In genomic region chr12:112125250-112125999, GRCh38 we compare ENCODE assay signal across 1 cellular context.
A peak's percentile ranks its signal among the peaks of the same experiment; 100 is the strongest.
TF ChIP-seq lines count a peak whose summit lies in the region.

TSS of gene TRAFD1 (plus strand) at chr12:112125560. CDS start at chr12:112130523, 4,963 bp downstream.

TF ChIP-seq in HepG2, 621 proteins besides CTCF, POLR2A, EP300 and RAD21 (continued from another document and continues in another):
- TF ChIP-seq ZNF503 (CRISPR knock-in tag; IDR thresholded peaks at IDR 0.05): 0 out of 2 replicates have a peak, but pooled peaks have one; percentile 62
- peak; percentile 16; the same call in 1 of the 2 replicates for TF ChIP-seq MXD1 (CRISPR knock-in tag; IDR thresholded peaks at IDR 0.05)
- peak; percentile 94 for TF ChIP-seq POLR2AphosphoS5 (IDR thresholded peaks at IDR 0.05; ENCODE audit: low read depth, low read length)
- TF ChIP-seq ZNF12 (CRISPR knock-in tag; IDR thresholded peaks at IDR 0.05): 0 out of 2 replicates have a peak, but pooled peaks have one; percentile 15
- no peak for TF ChIP-seq CENPT (CRISPR knock-in tag; IDR thresholded peaks at IDR 0.05; ENCODE audit: low read depth)
- peak; percentile 77 for TF ChIP-seq SPEN (CRISPR knock-in tag; IDR thresholded peaks at IDR 0.05; ENCODE audit: low read depth)
- TF ChIP-seq CCAR2 (optimal IDR thresholded peaks at IDR 0.05; ENCODE audit: low read depth, low read length): no peak
- no peak for TF ChIP-seq TBP (CRISPR knock-in tag; IDR thresholded peaks at IDR 0.05)
- no peak for TF ChIP-seq MTF1 (CRISPR knock-in tag; IDR thresholded peaks at IDR 0.05)
- TF ChIP-seq FOXP4 (CRISPR knock-in tag; IDR thresholded peaks at IDR 0.05): no peak; the same call in 1 of the 2 replicates
- no peak for TF ChIP-seq GRHL1 (CRISPR knock-in tag; conservative IDR thresholded peaks at IDR 0.05)
- no peak for TF ChIP-seq ATF3 (CRISPR knock-in tag; IDR thresholded peaks at IDR 0.05)
- no peak; the same call in 1 of the 2 replicates for TF ChIP-seq ZNF777 (CRISPR knock-in tag; IDR thresholded peaks at IDR 0.05)
- peak; percentile 63; the same call in 1 of the 2 replicates for TF ChIP-seq PITX1 (CRISPR knock-in tag; IDR thresholded peaks at IDR 0.05)
- TF ChIP-seq ZNF30 (CRISPR knock-in tag; IDR thresholded peaks at IDR 0.05): 0 out of 2 replicates have a peak, but pooled peaks have one; percentile 50
- peak; percentile 86; the same call in 1 of the 2 replicates for TF ChIP-seq KDM5B (CRISPR knock-in tag; IDR thresholded peaks at IDR 0.05; ENCODE audit: borderline replicate concordance)
- TF ChIP-seq NFRKB (IDR thresholded peaks at IDR 0.05): no peak
- TF ChIP-seq ZGPAT (CRISPR knock-in tag; IDR thresholded peaks at IDR 0.05): peak; percentile 57; the same call in 1 of the 2 replicates
- peak; percentile 68; the same call in 1 of the 2 replicates for TF ChIP-seq ZNF430 (CRISPR knock-in tag; IDR thresholded peaks at IDR 0.05)
- no peak for TF ChIP-seq ESRRA (CRISPR knock-in tag; IDR thresholded peaks at IDR 0.05; ENCODE audit: low read depth)
- TF ChIP-seq ZNF280B (CRISPR knock-in tag; IDR thresholded peaks at IDR 0.05; ENCODE audit: borderline replicate concordance): peak; percentile 88
- TF ChIP-seq ZBTB42 (CRISPR knock-in tag; IDR thresholded peaks at IDR 0.05): peak; percentile 100
- no peak for TF ChIP-seq ZBTB40 (IDR thresholded peaks at IDR 0.05)
- TF ChIP-seq ZBTB40 (CRISPR knock-in tag; IDR thresholded peaks at IDR 0.05): no peak
- no peak for TF ChIP-seq PREB (CRISPR knock-in tag; IDR thresholded peaks at IDR 0.05)
- TF ChIP-seq SNRNP70 (IDR thresholded peaks at IDR 0.05; ENCODE audit: low read depth, low read length): no peak
- no peak for TF ChIP-seq MBD4 (IDR thresholded peaks at IDR 0.05; ENCODE audit: borderline replicate concordance, low read length)
- TF ChIP-seq ZNF160 (CRISPR knock-in tag; IDR thresholded peaks at IDR 0.05): peak; percentile 77; the same call in 1 of the 2 replicates
- peak; percentile 42; the same call in 1 of the 2 replicates for TF ChIP-seq MAZ (IDR thresholded peaks at IDR 0.05; ENCODE audit: borderline replicate concordance, low read depth, low read length)
- peak; percentile 78 for TF ChIP-seq MAZ (CRISPR knock-in tag; IDR thresholded peaks at IDR 0.05; ENCODE audit: low read depth)
- TF ChIP-seq FUBP1 (CRISPR knock-in tag; IDR thresholded peaks at IDR 0.05; ENCODE audit: borderline replicate concordance): no peak
- 0 out of 2 replicates have a peak, but pooled peaks have one; percentile 14 for TF ChIP-seq E2F1 (CRISPR knock-in tag; IDR thresholded peaks at IDR 0.05)
